Comparison of ENCODE assay signal across 7 cellular contexts in genomic region chr9:104093162-104093561, GRCh38. TPM values are rescaled to one million over a fixed set of nuclear protein-coding genes. Genes with fewer than 3 reads are reported as not detected.
DNase-seq lines count a peak whose midpoint lies in the region; ATAC-seq and TF ChIP-seq lines count a peak whose summit lies in the region.

No MANE protein-coding gene starts in this region.

- DNase-seq in GM12865 (ENCODE audit: low read depth) (no peak), NCI-H345 (lab: John Stamatoyannopoulos, UW) (peak; percentile 38), coronary artery (ENCODE audit: low spot score) (no peak), myocyte (ENCODE audit: low read depth) (peak; percentile 31), GM20000 (ENCODE audit: low spot score) (no peak), hepatic stellate cell (ENCODE audit: low spot score) (no peak)

- H3K4me3 ChIP-seq in GM12865 (ENCODE audit: low read depth, low read length) = peak overlapping the region; percentile 72
- H3K4me3 ChIP-seq in coronary artery = peak overlapping the region; percentile 84

- TF ChIP-seq CTCF in GM12865 (IDR thresholded peaks at IDR 0.05; ENCODE audit: insufficient read depth, low read depth, low read length, missing control alignments) = no peak
- no peak for TF ChIP-seq CTCF in coronary artery (IDR thresholded peaks at IDR 0.05)
- TF ChIP-seq CTCF in GM20000 (IDR thresholded peaks at IDR 0.05; ENCODE audit: extremely low read depth, missing control alignments) = no peak

- H3K27ac ChIP-seq in coronary artery = peak overlapping the region; percentile 90 to 93

- no peak for ATAC-seq in esophagus mucosa

RNA-seq across cellular contexts. Expression of gene SMC2, which starts 0.9 kb away (rescaled TPM):
- 8.9 and 9.5 TPM in 2 replicates for total RNA-seq in myocyte
- polyA plus RNA-seq in myocyte (2012) = 3.2 TPM
- 16.0 TPM for total RNA-seq in esophagus mucosa

Comparison
In these comparisons a context has a peak if more than half of its experiments do, and no peak if none do; other contexts are left out.
1. DNase-seq: peak in NCI-H345 (single experiment) and myocyte (single experiment); none in GM12865 (single experiment), coronary artery (single experiment), GM20000 (single experiment) and hepatic stellate cell (single experiment).